ENCODE assay signal across 8 cellular contexts in the genomic region with DNA sequence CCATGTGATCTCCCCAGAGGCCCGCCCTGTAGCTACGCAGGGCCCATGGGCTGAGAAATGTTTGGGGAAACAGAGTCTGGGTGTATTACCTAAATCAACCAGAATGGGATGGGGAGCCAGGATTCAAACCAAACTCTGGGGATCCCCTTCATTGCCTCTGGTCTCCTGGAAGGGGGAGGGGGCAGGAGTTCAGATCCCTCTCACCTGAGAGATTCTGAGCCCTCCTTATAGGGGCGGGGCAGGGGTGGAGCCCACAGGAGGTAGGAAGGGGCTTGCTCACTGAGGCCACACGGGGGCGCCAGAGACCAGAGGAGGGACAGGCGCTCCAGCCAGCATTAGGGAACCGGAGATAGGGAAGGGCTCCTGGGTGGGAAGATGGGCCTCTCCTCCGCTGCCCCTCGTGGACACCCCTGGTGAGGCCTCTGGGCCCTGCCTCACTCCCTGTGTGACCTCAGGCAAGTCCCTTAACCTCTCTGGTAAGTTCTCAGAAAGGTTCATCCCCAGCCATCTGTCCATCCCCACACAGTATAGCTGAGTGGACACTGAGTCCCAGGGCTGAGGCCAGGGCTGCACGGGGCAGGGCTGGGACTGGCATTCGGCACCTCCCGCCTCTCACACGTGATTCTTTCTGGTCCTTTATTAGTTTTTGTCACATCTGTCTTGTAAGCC. TPM values are rescaled to one million over a fixed set of nuclear protein-coding genes. Genes with fewer than 3 reads are reported as not detected.
DNase-seq lines count a peak whose midpoint lies in the region; ATAC-seq, FAIRE-seq and TF ChIP-seq lines count a peak whose summit lies in the region.

No MANE protein-coding gene starts in this region.

- ATAC-seq in GM19463 (IDR thresholded peaks at IDR 0.05; ENCODE audit: unreplicated experiment), result no peak

- H3K4me3 ChIP-seq in BE2C (ENCODE audit: low read depth, low read length) (no peak overlapping the region), HFF-Myc (replicated peaks; ENCODE audit: low read depth, low read length) (no peak overlapping the region), cardiac fibroblast (replicated peaks in 1 of 2; ENCODE audit: low read depth in 2 of 2, low read length in 2 of 2) (no peak overlapping the region), kidney (ENCODE audit: low read length in 2 of 2) (no peak overlapping the region)

- no peaks in the 10 kb centered on the region for H3K4me1 ChIP-seq in BE2C
- peaks cover 10 to 23% of the 10 kb centered on the region in 2 donors for H3K4me1 ChIP-seq in kidney (ENCODE audit: control insufficient read depth in 1 of 2, insufficient read depth in 1 of 2, low read depth in 1 of 2, low read length in 2 of 2)

- no peak overlapping the region for H3K9ac ChIP-seq in kidney (ENCODE audit: low read length in 2 of 2)

- no peaks in the 10 kb centered on the region for H3K9me3 ChIP-seq in BE2C
- H3K9me3 ChIP-seq in kidney (ENCODE audit: control insufficient read depth in 1 of 2, low read length in 2 of 2), result no peaks in the 10 kb centered on the region

- H3K36me3 ChIP-seq in BE2C (no peaks in the 10 kb centered on the region), kidney (ENCODE audit: control insufficient read depth in 1 of 2, insufficient read depth in 2 of 2, low read length in 2 of 2) (no peaks in the 10 kb centered on the region)

- H3K27ac ChIP-seq in kidney (ENCODE audit: low read depth in 2 of 2, low read length in 2 of 2), result no peak overlapping the region

- H3K27me3 ChIP-seq in BE2C, result no peaks in the 10 kb centered on the region

- DNase-seq in BE2C (peak; percentile 92), HFF-Myc (ENCODE audit: extremely low read depth, low read depth) (peak; percentile 65), NCI-H460 (ENCODE audit: extremely low read depth, low read depth) (peak; percentile 88), cardiac fibroblast (ENCODE audit: low read depth in 2 of 2) (peak; percentile 91), kidney (peak; percentile 96)
- peak; percentile 97 for DNase-seq in activated CD4-positive, CD25-positive, alpha-beta regulatory T cell treated with anti-CD3 and anti-CD28 coated beads, Interleukin-2, amount 50 U/mL, for 72 hours
- peak; percentile 85 to 94 for DNase-seq in stimulated activated CD4-positive, alpha-beta T cell treated with anti-CD3 and anti-CD28 coated beads, Interleukin-1b, Interleukin-23, amount 100 ng/mL, for 1 hour (ENCODE audit: low read depth in 2 of 2)

- intact Hi-C loops in kidney (cut with DNase I), result no loop called here

- FAIRE-seq in kidney (lab: Jason Lieb, UNC), result no peak

- peak; percentile 78 for TF ChIP-seq CTCF in BE2C (IDR thresholded peaks at IDR 0.05; ENCODE audit: low read depth, low read length)
- TF ChIP-seq CTCF in HFF-Myc (IDR thresholded peaks at IDR 0.05; ENCODE audit: low read depth, low read length, missing control alignments), result peak; percentile 90
- peak; percentile 95 for TF ChIP-seq CTCF in cardiac fibroblast (IDR thresholded peaks at IDR 0.05; ENCODE audit: low read depth, low read length)
- peak; percentile 99 for TF ChIP-seq CTCF in kidney (IDR thresholded peaks at IDR 0.05; ENCODE audit: borderline replicate concordance, extremely low read depth, insufficient read depth)

RNA-seq across cellular contexts. Expression of a gene that starts 2.7 kb away (rescaled TPM):
- 0.39 TPM for polyA plus RNA-seq in BE2C (2012; ENCODE audit: insufficient read depth, insufficient read length, low read depth)
- total RNA-seq in NCI-H460 (2014; rRNA removed; shearing (Covaris generic)), result 0.02 TPM in 1 of 2 replicates, not detected in the other
- 0.24 and 0.31 TPM in 2 replicates for polyA plus RNA-seq in NCI-H460 (2014; cell fraction: nucleus; rRNA removed)
- total RNA-seq in kidney, result 20.7 TPM
- 4.5 TPM for polyA plus RNA-seq in kidney (ENCODE audit: insufficient read depth, low read depth, low replicate concordance)

RNA-seq across cellular contexts. Expression of a gene that starts 31.3 kb away (rescaled TPM):
- 73.8 TPM for polyA plus RNA-seq in BE2C (2012; ENCODE audit: insufficient read depth, insufficient read length, low read depth)
- 20.5 and 29.1 TPM in 2 replicates for total RNA-seq in NCI-H460 (2014; rRNA removed; shearing (Covaris generic))
- 22.9 and 28.6 TPM in 2 replicates for polyA plus RNA-seq in NCI-H460 (2014; cell fraction: nucleus; rRNA removed)
- 76.1 TPM for total RNA-seq in kidney
- polyA plus RNA-seq in kidney (ENCODE audit: insufficient read depth, low read depth, low replicate concordance), result 48.9 TPM

RNA-seq across cellular contexts. Expression of a gene that starts 36.8 kb away (rescaled TPM):
- 45.7 TPM for polyA plus RNA-seq in BE2C (2012; ENCODE audit: insufficient read depth, insufficient read length, low read depth)
- 11.8 and 14.0 TPM in 2 replicates for total RNA-seq in NCI-H460 (2014; rRNA removed; shearing (Covaris generic))
- polyA plus RNA-seq in NCI-H460 (2014; cell fraction: nucleus; rRNA removed), result 18.5 and 21.4 TPM in 2 replicates
- 20.9 TPM for total RNA-seq in kidney
- 24.0 TPM for polyA plus RNA-seq in kidney (ENCODE audit: insufficient read depth, low read depth, low replicate concordance)

RNA-seq across cellular contexts. Expression of a gene that starts 44.1 kb away (rescaled TPM):
- polyA plus RNA-seq in BE2C (2012; ENCODE audit: insufficient read depth, insufficient read length, low read depth), result 12.6 TPM
- total RNA-seq in NCI-H460 (2014; rRNA removed; shearing (Covaris generic)), result 7.3 and 12.1 TPM in 2 replicates
- 57.6 and 67.9 TPM in 2 replicates for polyA plus RNA-seq in NCI-H460 (2014; cell fraction: nucleus; rRNA removed)
- 12.5 TPM for total RNA-seq in kidney
- polyA plus RNA-seq in kidney (ENCODE audit: insufficient read depth, low read depth, low replicate concordance), result 15.4 TPM

Comparison
In these comparisons a context has a peak if more than half of its experiments do, and no peak if none do; other contexts are left out.
1. RNA of a gene that starts 2.7 kb away (total RNA-seq): 20.7 TPM in kidney (single experiment); 0.02 TPM in NCI-H460; every median in the first group is over 10 times any median in the second.
2. Peak in every context shown above with its lines, with median percentiles within 50 percentile points of each other: DNase-seq and CTCF ChIP-seq.